In the genomic region with DNA sequence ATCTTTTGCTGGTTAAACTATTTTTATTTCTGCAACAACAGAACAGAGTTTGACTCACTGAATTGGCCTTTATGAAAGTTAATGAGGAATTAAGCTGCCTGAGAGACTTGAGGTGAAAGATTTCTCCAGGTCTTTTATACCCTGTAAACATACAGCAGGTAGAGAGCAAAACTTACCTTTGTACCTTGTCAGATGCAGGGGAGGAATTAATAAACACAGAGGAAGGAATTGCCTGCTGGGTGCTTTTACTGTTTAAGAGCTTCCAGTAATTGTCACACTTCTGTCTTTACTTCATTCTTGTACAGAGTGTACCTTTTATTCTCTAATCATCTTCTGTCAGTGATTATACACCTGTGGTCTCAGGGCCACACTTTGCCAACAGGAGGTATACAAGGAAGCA, we compare ENCODE assay signal across 27 cellular contexts.
"Had no signal": no experiment of that assay in that cellular context is flagged by ENCODE, and none has a peak within 500 bp of the region (broad histone marks: within the 10 kb centered on the region; RNA-seq: fewer than 3 reads in every experiment).

No MANE protein-coding gene starts in this region.

- DNase-seq: activated CD4-positive, alpha-beta memory T cell treated with anti-CD3 and anti-CD28 coated beads for 36 hours; activated CD4-positive, alpha-beta T cell treated with anti-CD3 and anti-CD28 coated beads for 36 hours; activated CD4-positive, alpha-beta T cell treated with anti-CD3 and anti-CD28 coated beads, Interleukin-2, amount 10 ng/mL, durations not matched to agents 24 days and 14 days; activated CD4-positive, CD25-positive, alpha-beta regulatory T cell; activated CD4-positive, CD25-positive, alpha-beta regulatory T cell treated with anti-CD3 and anti-CD28 coated beads, Interleukin-2, amount 50 U/mL, for 72 hours; activated CD8-positive, alpha-beta memory T cell treated with anti-CD3 and anti-CD28 coated beads, Interleukin-2, amount 10 ng/mL, durations not matched to agents 7 days and 5 days; activated CD8-positive, alpha-beta memory T cell treated with anti-CD3 and anti-CD28 coated beads, Interleukin-2, amount 50 U/mL, for 4 hours; activated CD8-positive, alpha-beta T cell treated with anti-CD3 and anti-CD28 coated beads, Interleukin-2, amount 10 ng/mL, durations not matched to agents 7 days and 5 days; activated effector memory CD4-positive, alpha-beta T cell treated with anti-CD3 and anti-CD28 coated beads, Interleukin-2, amount 50 U/mL, for 16 hours; activated naive CD4-positive, alpha-beta T cell treated with anti-CD3 and anti-CD28 coated beads for 36 hours; activated naive CD8-positive, alpha-beta T cell treated with anti-CD3 and anti-CD28 coated beads for 36 hours; activated naive CD8-positive, alpha-beta T cell treated with anti-CD3 and anti-CD28 coated beads, Interleukin-2, amount 50 U/mL, for 24 hours; activated T-cell treated with anti-CD3 and anti-CD28 coated beads, Interleukin-2, amount 50 U/mL, for 1 hour; activated T-cell treated with anti-CD3 and anti-CD28 coated beads, Interleukin-2, amount 50 U/mL, for 48 hours; adrenal gland; amygdala; aorta; body of pancreas; caudate nucleus; effector CD8-positive, alpha-beta T cell; esophagus squamous epithelium; foreskin melanocyte; T-helper 1 cell; T-helper 17 cell; T1000 had no signal

- ATAC-seq: activated CD4-positive, alpha-beta T cell treated with anti-CD3 and anti-CD28 coated beads for 36 hours; activated CD8-positive, alpha-beta memory T cell treated with anti-CD3 and anti-CD28 coated beads, Interleukin-2, amount 10 ng/mL, durations not matched to agents 7 days and 5 days; activated CD8-positive, alpha-beta T cell treated with anti-CD3 and anti-CD28 coated beads, Interleukin-2, amount 10 ng/mL, durations not matched to agents 7 days and 5 days; activated naive CD8-positive, alpha-beta T cell treated with anti-CD3 and anti-CD28 coated beads, Interleukin-2, amount 50 U/mL, for 24 hours; body of pancreas; gastroesophageal sphincter; T-helper 17 cell had no signal

- H3K27ac ChIP-seq: adrenal gland, body of pancreas, epithelial cell of prostate, esophagus squamous epithelium, gastroesophageal sphincter had no signal

- H3K36me3 ChIP-seq: adrenal gland, esophagus squamous epithelium, gastroesophageal sphincter had no signal

- H3K27me3 ChIP-seq: adrenal gland, body of pancreas, esophagus squamous epithelium had no signal

- H3K9me3 ChIP-seq: adrenal gland, body of pancreas, esophagus squamous epithelium, gastroesophageal sphincter had no signal

- H3K4me3 ChIP-seq: adrenal gland, body of pancreas, esophagus squamous epithelium, gastroesophageal sphincter had no signal
